17 cellular contexts compared by ENCODE assay signal in the genomic region with DNA sequence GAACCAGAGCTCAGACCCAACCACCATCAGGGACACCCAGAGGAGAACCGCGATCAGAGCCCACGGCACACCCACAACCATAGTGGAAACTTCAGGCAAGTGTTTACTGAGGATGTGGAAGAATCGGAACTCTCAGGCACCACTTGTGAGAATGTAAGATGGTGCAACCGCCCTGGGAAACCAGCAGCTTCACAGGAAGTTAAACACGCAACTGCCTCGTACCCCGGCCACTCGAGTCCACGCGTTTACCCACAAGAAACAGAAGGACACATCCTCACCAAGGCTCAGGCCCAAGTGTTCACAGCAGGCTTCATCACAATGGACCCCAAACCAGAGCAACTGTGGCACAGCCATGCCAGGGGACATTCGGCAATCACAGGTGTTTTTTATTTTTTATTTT.
"Had no signal": no experiment of that assay in that cellular context is flagged by ENCODE, and none has a peak within 500 bp of the region (broad histone marks: within the 10 kb centered on the region; RNA-seq: fewer than 3 reads in every experiment).

No MANE protein-coding gene starts in this region.

- H3K36me3 Mint-ChIP-seq: memory B cell had no signal

- DNase-seq: activated CD4-positive, alpha-beta T cell treated with anti-CD3 and anti-CD28 coated beads, Interleukin-2, amount 50 U/mL, for 48 hours; activated CD4-positive, CD25-positive, alpha-beta regulatory T cell treated with anti-CD3 and anti-CD28 coated beads, Interleukin-2, amount 50 U/mL, for 72 hours; activated naive CD4-positive, alpha-beta T cell; activated T-cell treated with anti-CD3 and anti-CD28 coated beads, Interleukin-2, amount 50 U/mL, for 72 hours; central memory CD4-positive, alpha-beta T cell; hippocampal formation; left colon; occipital lobe; SJCRH30; small intestine; SW 1271 had no signal

- H3K4me3 Mint-ChIP-seq: activated T-cell treated with anti-CD3 and anti-CD28 coated beads, Interleukin-2, amount 50 U/mL, for 72 hours; dendritic cell treated with granulocyte-macrophage colony-stimulating factor and Interleukin-4, amounts not matched to agents 40 ng/mL and 50 ng/mL, for 4 days; memory B cell; nephron; T-helper 2 cell treated with Interferon-gamma antibody and Interleukin-4, amounts not matched to agents 5 μg/mL and 100 μg/mL, for 36 hours had no signal

- ATAC-seq: activated T-cell treated with anti-CD3 and anti-CD28 coated beads, Interleukin-2, amount 50 U/mL, for 72 hours; left colon had no signal

- H3K4me3 ChIP-seq: adrenal gland, SJCRH30, tibial artery had no signal

- H3K9me3 Mint-ChIP-seq: activated T-cell treated with anti-CD3 and anti-CD28 coated beads, Interleukin-2, amount 50 U/mL, for 72 hours; dendritic cell treated with granulocyte-macrophage colony-stimulating factor and Interleukin-4, amounts not matched to agents 40 ng/mL and 50 ng/mL, for 4 days; T-helper 2 cell treated with Interferon-gamma antibody and Interleukin-4, amounts not matched to agents 5 μg/mL and 100 μg/mL, for 36 hours had no signal

- H3K27me3 Mint-ChIP-seq: dendritic cell treated with granulocyte-macrophage colony-stimulating factor and Interleukin-4, amounts not matched to agents 40 ng/mL and 50 ng/mL, for 4 days had no signal

- H3K4me1 Mint-ChIP-seq: memory B cell had no signal

- H3K27ac Mint-ChIP-seq: activated T-cell treated with anti-CD3 and anti-CD28 coated beads, Interleukin-2, amount 50 U/mL, for 72 hours; dendritic cell treated with granulocyte-macrophage colony-stimulating factor and Interleukin-4, amounts not matched to agents 40 ng/mL and 50 ng/mL, for 4 days; memory B cell; nephron; T-helper 2 cell treated with Interferon-gamma antibody and Interleukin-4, amounts not matched to agents 5 μg/mL and 100 μg/mL, for 36 hours had no signal
